ENCODE assay signal across 17 cellular contexts in the genomic region with DNA sequence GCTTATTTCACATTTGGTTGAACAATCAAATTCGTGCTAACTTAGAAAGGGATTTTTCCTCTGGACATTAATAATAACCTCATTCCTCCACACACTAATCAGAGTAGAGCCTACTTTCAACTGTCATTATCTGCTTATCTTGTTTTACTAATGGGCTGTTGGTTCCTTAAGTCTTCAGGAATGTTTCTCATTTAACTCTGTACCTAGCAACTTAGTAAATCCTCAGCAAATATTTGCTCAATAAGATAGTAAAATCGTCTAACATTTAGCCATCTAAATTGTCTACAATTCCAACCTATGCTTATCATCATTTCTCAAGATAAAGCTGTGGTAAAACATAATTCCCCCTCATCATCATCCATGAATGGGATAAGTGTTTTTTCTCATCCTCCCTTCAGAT.
"Had no signal": no experiment of that assay in that cellular context is flagged by ENCODE, and none has a peak within 500 bp of the region (broad histone marks: within the 10 kb centered on the region; RNA-seq: fewer than 3 reads in every experiment).

No MANE protein-coding gene starts in this region.

- H3K9me3 Mint-ChIP-seq: stimulated activated memory B cell treated with anti-CD40 and anti-IgM and Interleukin-4, amounts not matched to agents 10 μg/mL and 1 μg/mL and 100 μg/mL, for 72 hours had no signal

- H3K36me3 ChIP-seq: colonic mucosa, lower lobe of right lung, transverse colon, WERI-Rb-1 had no signal

- H3K4me1 ChIP-seq: colonic mucosa, lower lobe of right lung, transverse colon had no signal

- H3K27me3 ChIP-seq: colonic mucosa, transverse colon had no signal

- H3K27me3 Mint-ChIP-seq: activated CD4-positive, alpha-beta memory T cell treated with anti-CD3 and anti-CD28 coated beads, Interleukin-2, amount 10 ng/mL, durations not matched to agents 7 days and 5 days; activated T-cell treated with anti-CD3 and anti-CD28 coated beads, Interleukin-2, amount 50 U/mL, for 24 hours; stimulated activated memory B cell treated with anti-CD40 and anti-IgM and Interleukin-4, amounts not matched to agents 10 μg/mL and 1 μg/mL and 100 μg/mL, for 72 hours; T-helper 17 cell had no signal

- H3K4me3 ChIP-seq: colonic mucosa, lower lobe of right lung, transverse colon had no signal

- H3K4me3 Mint-ChIP-seq: activated CD4-positive, alpha-beta memory T cell treated with anti-CD3 and anti-CD28 coated beads, Interleukin-2, amount 10 ng/mL, durations not matched to agents 7 days and 5 days; activated T-cell treated with anti-CD3 and anti-CD28 coated beads, Interleukin-2, amount 50 U/mL, for 24 hours; stimulated activated memory B cell treated with anti-CD40 and anti-IgM and Interleukin-4, amounts not matched to agents 10 μg/mL and 1 μg/mL and 100 μg/mL, for 72 hours; T-helper 17 cell had no signal

- H3K36me3 Mint-ChIP-seq: stimulated activated memory B cell treated with anti-CD40 and anti-IgM and Interleukin-4, amounts not matched to agents 10 μg/mL and 1 μg/mL and 100 μg/mL, for 72 hours had no signal

- DNase-seq: activated CD4-positive, alpha-beta memory T cell treated with anti-CD3 and anti-CD28 coated beads, Interleukin-2, amount 10 ng/mL, durations not matched to agents 7 days and 5 days; activated CD4-positive, alpha-beta T cell treated with anti-CD3 and anti-CD28 coated beads for 4 hours; activated naive CD4-positive, alpha-beta T cell treated with anti-CD3 and anti-CD28 coated beads, Interleukin-2, amount 50 U/mL, for 16 hours; activated T-cell treated with anti-CD3 and anti-CD28 coated beads, Interleukin-2, amount 50 U/mL, for 24 hours; central memory CD4-positive, alpha-beta T cell; colonic mucosa; effector CD4-positive, alpha-beta T cell; foreskin melanocyte; head of caudate nucleus; left cardiac atrium; lower lobe of right lung; retina; stimulated activated CD4-positive, alpha-beta T cell treated with anti-CD3 and anti-CD28 coated beads, Interleukin-2, amount 100 ng/mL, for 48 hours; T-helper 17 cell; transverse colon; WERI-Rb-1 had no signal

- H3K9me3 ChIP-seq: colonic mucosa, lower lobe of right lung, transverse colon had no signal

- H3K27ac Mint-ChIP-seq: activated CD4-positive, alpha-beta memory T cell treated with anti-CD3 and anti-CD28 coated beads, Interleukin-2, amount 10 ng/mL, durations not matched to agents 7 days and 5 days; activated T-cell treated with anti-CD3 and anti-CD28 coated beads, Interleukin-2, amount 50 U/mL, for 24 hours; stimulated activated memory B cell treated with anti-CD40 and anti-IgM and Interleukin-4, amounts not matched to agents 10 μg/mL and 1 μg/mL and 100 μg/mL, for 72 hours; T-helper 17 cell had no signal

- H3K4me1 Mint-ChIP-seq: activated CD4-positive, alpha-beta memory T cell treated with anti-CD3 and anti-CD28 coated beads, Interleukin-2, amount 10 ng/mL, durations not matched to agents 7 days and 5 days; stimulated activated memory B cell treated with anti-CD40 and anti-IgM and Interleukin-4, amounts not matched to agents 10 μg/mL and 1 μg/mL and 100 μg/mL, for 72 hours; T-helper 17 cell had no signal

- H3K27ac ChIP-seq: colonic mucosa, lower lobe of right lung, transverse colon, WERI-Rb-1 had no signal

- ATAC-seq: lower lobe of right lung; stimulated activated memory B cell treated with anti-CD40 and anti-IgM and Interleukin-4, amounts not matched to agents 10 μg/mL and 1 μg/mL and 100 μg/mL, for 72 hours; T-helper 17 cell had no signal
